In the genomic region with DNA sequence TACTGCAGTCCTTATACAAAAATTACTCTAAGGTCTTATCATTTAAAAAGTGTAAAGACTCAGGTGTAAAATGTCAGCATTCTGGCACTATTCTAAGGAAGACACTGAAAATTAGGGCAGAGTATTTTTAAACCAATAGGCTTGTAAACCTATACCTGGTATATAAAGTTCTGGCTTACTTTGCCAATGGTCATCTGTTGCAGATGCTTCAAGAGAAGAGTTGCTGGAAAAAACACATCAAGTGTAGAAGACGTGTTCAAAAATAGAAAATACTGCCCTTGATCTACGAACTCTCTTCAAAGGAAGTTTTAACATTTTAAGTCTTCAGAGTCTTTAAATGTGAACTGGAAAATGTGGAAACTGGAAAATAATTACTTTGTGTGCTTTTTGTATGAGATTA, we compare ENCODE assay signal across 11 cellular contexts. TPM values are rescaled to one million over a fixed set of nuclear protein-coding genes. Genes with fewer than 3 reads are reported as not detected.
DNase-seq lines count a peak whose midpoint lies in the region; ATAC-seq and TF ChIP-seq lines count a peak whose summit lies in the region.
"Had no signal": no experiment of that assay in that cellular context is flagged by ENCODE, and none has a peak within 500 bp of the region (broad histone marks: within the 10 kb centered on the region; RNA-seq: fewer than 3 reads in every experiment).

No MANE protein-coding gene starts in this region.

- TF ChIP-seq POLR2A in right lobe of liver (IDR thresholded peaks at IDR 0.05), result no peak

- peaks cover 68% of the 10 kb centered on the region for H3K4me1 Mint-ChIP-seq in activated naive CD4-positive, alpha-beta T cell treated with anti-CD3 and anti-CD28 coated beads, Interleukin-2, amount 50 U/mL, for 24 hours
- peaks cover 59% of the 10 kb centered on the region for H3K4me1 Mint-ChIP-seq in activated T-helper 1 cell treated with anti-CD3 and anti-CD28 coated beads, Interleukin-12 subunit alpha, Interleukin-12 subunit beta, Interleukin-2, Interleukin-4 antibody, amounts not matched to agents 30 ng/mL and 10 ng/mL and 1 ng/mL, durations not matched to agents 14 hours and 24 hours and 36 hours (ENCODE audit: low read depth)

- ATAC-seq in activated naive CD4-positive, alpha-beta T cell treated with anti-CD3 and anti-CD28 coated beads, Interleukin-2, amount 50 U/mL, for 72 hours, result no peak
- ATAC-seq in right lobe of liver (no peak), thoracic aorta (ENCODE audit: insufficient number of reproducible peaks, low FRiP score, low read depth) (no peak), GM18870 (IDR thresholded peaks at IDR 0.05; ENCODE audit: unreplicated experiment) (no peak)
- ATAC-seq: HCT116 had no signal

- H3K27ac ChIP-seq in right lobe of liver, result peak overlapping the region; percentile 61 to 76 (median 66)
- no peak overlapping the region for H3K27ac ChIP-seq in thoracic aorta

- no peaks in the 10 kb centered on the region for H3K36me3 ChIP-seq in right lobe of liver
- no peaks in the 10 kb centered on the region for H3K36me3 ChIP-seq in thoracic aorta

- peaks cover 2% of the 10 kb centered on the region for H3K36me3 Mint-ChIP-seq in activated naive CD4-positive, alpha-beta T cell treated with anti-CD3 and anti-CD28 coated beads, Interleukin-2, amount 50 U/mL, for 24 hours
- H3K36me3 Mint-ChIP-seq in activated naive CD4-positive, alpha-beta T cell treated with anti-CD3 and anti-CD28 coated beads, Interleukin-2, amount 50 U/mL, for 72 hours, result no peaks in the 10 kb centered on the region
- peaks cover 9% of the 10 kb centered on the region for H3K36me3 Mint-ChIP-seq in activated T-helper 1 cell treated with anti-CD3 and anti-CD28 coated beads, Interleukin-12 subunit alpha, Interleukin-12 subunit beta, Interleukin-2, Interleukin-4 antibody, amounts not matched to agents 30 ng/mL and 10 ng/mL and 1 ng/mL, durations not matched to agents 14 hours and 24 hours and 36 hours (ENCODE audit: low read depth)

- no peaks in the 10 kb centered on the region for H3K27me3 ChIP-seq in right lobe of liver
- H3K27me3 ChIP-seq in thoracic aorta (replicated peaks; ENCODE audit: insufficient read depth), result no peaks in the 10 kb centered on the region

- WGBS in right lobe of liver (ENCODE audit: insufficient coverage, low coverage, low lambda C conversion rate, missing lambda C conversion rate), result 15% methylated on average over 2 of the region's 2 CpGs

- H3K4me3 ChIP-seq in right lobe of liver (peak overlapping the region; percentile 28 to 58 (median 42)), thoracic aorta (peak overlapping the region; percentile 74)

- no peaks in the 10 kb centered on the region for H3K27me3 Mint-ChIP-seq in activated naive CD4-positive, alpha-beta T cell treated with anti-CD3 and anti-CD28 coated beads, Interleukin-2, amount 50 U/mL, for 24 hours
- H3K27me3 Mint-ChIP-seq in activated T-helper 1 cell treated with anti-CD3 and anti-CD28 coated beads, Interleukin-12 subunit alpha, Interleukin-12 subunit beta, Interleukin-2, Interleukin-4 antibody, amounts not matched to agents 30 ng/mL and 10 ng/mL and 1 ng/mL, durations not matched to agents 14 hours and 24 hours and 36 hours (ENCODE audit: insufficient read depth), result no peaks in the 10 kb centered on the region

- peak overlapping the region; percentile 88 for H3K4me3 Mint-ChIP-seq in activated naive CD4-positive, alpha-beta T cell treated with anti-CD3 and anti-CD28 coated beads, Interleukin-2, amount 50 U/mL, for 24 hours
- peak overlapping the region; percentile 85 for H3K4me3 Mint-ChIP-seq in activated T-helper 1 cell treated with anti-CD3 and anti-CD28 coated beads, Interleukin-12 subunit alpha, Interleukin-12 subunit beta, Interleukin-2, Interleukin-4 antibody, amounts not matched to agents 30 ng/mL and 10 ng/mL and 1 ng/mL, durations not matched to agents 14 hours and 24 hours and 36 hours

- H3K4me1 ChIP-seq in right lobe of liver (peaks cover 0 to 30% (median 4%) of the 10 kb centered on the region in 4 donors), thoracic aorta (ENCODE audit: control insufficient read depth in 1 of 2, low read depth in 2 of 2) (peaks cover 10 to 14% of the 10 kb centered on the region in 2 donors)

- H3K9me3 Mint-ChIP-seq in activated naive CD4-positive, alpha-beta T cell treated with anti-CD3 and anti-CD28 coated beads, Interleukin-2, amount 50 U/mL, for 24 hours, result no peaks in the 10 kb centered on the region
- H3K9me3 Mint-ChIP-seq in activated naive CD4-positive, alpha-beta T cell treated with anti-CD3 and anti-CD28 coated beads, Interleukin-2, amount 50 U/mL, for 72 hours, result no peaks in the 10 kb centered on the region
- H3K9me3 Mint-ChIP-seq in activated T-helper 1 cell treated with anti-CD3 and anti-CD28 coated beads, Interleukin-12 subunit alpha, Interleukin-12 subunit beta, Interleukin-2, Interleukin-4 antibody, amounts not matched to agents 30 ng/mL and 10 ng/mL and 1 ng/mL, durations not matched to agents 14 hours and 24 hours and 36 hours, result no peaks in the 10 kb centered on the region

- no peak for DNase-seq in activated naive CD4-positive, alpha-beta T cell treated with anti-CD3 and anti-CD28 coated beads, Interleukin-2, amount 50 U/mL, for 72 hours (ENCODE audit: low spot score in 2 of 2)
- DNase-seq in activated T-helper 1 cell treated with anti-CD3 and anti-CD28 coated beads, Interleukin-12 subunit alpha, Interleukin-12 subunit beta, Interleukin-2, Interleukin-4 antibody, amounts not matched to agents 30 ng/mL and 10 ng/mL and 1 ng/mL, durations not matched to agents 14 hours and 24 hours and 36 hours (ENCODE audit: low spot score), result no peak
- DNase-seq in right lobe of liver, result no peak
- DNase-seq in thoracic aorta (ENCODE audit: low spot score), result no peak
- no peak for DNase-seq in NCI-H2029 (lab: John Stamatoyannopoulos, UW)
- DNase-seq in DMS53 (lab: John Stamatoyannopoulos, UW), result no peak
- DNase-seq: NCI-H2227 treated with DMSO at 0.1 percent for 48 hours, SW 1271 had no signal

- intact Hi-C loops in activated T-helper 1 cell treated with anti-CD3 and anti-CD28 coated beads, Interleukin-12 subunit alpha, Interleukin-12 subunit beta, Interleukin-2, Interleukin-4 antibody, amounts not matched to agents 30 ng/mL and 10 ng/mL and 1 ng/mL, durations not matched to agents 14 hours and 24 hours and 36 hours (cut with micrococcal nuclease), result loop anchor here (1.0 kb wide), 5 partner anchors 12 to 146 kb away; a partner anchor contains a TSS
- intact Hi-C loops in right lobe of liver (cut with DNase I), result no loop called here

- peak overlapping the region; percentile 69 for H3K27ac Mint-ChIP-seq in activated naive CD4-positive, alpha-beta T cell treated with anti-CD3 and anti-CD28 coated beads, Interleukin-2, amount 50 U/mL, for 24 hours
- H3K27ac Mint-ChIP-seq in activated naive CD4-positive, alpha-beta T cell treated with anti-CD3 and anti-CD28 coated beads, Interleukin-2, amount 50 U/mL, for 72 hours, result no peak overlapping the region
- H3K27ac Mint-ChIP-seq in activated T-helper 1 cell treated with anti-CD3 and anti-CD28 coated beads, Interleukin-12 subunit alpha, Interleukin-12 subunit beta, Interleukin-2, Interleukin-4 antibody, amounts not matched to agents 30 ng/mL and 10 ng/mL and 1 ng/mL, durations not matched to agents 14 hours and 24 hours and 36 hours, result peak overlapping the region; percentile 72

- no peak for TF ChIP-seq CTCF in right lobe of liver (IDR thresholded peaks at IDR 0.05)
- TF ChIP-seq CTCF in thoracic aorta (IDR thresholded peaks at IDR 0.05), result no peak

- H3K9me3 ChIP-seq in right lobe of liver, result no peaks in the 10 kb centered on the region
- H3K9me3 ChIP-seq in thoracic aorta, result no peaks in the 10 kb centered on the region

RNA-seq across cellular contexts. Expression of a gene that starts 23.9 kb away (rescaled TPM):
- 10 to 100 TPM; 37.9 to 53.5 TPM for total RNA-seq in activated naive CD4-positive, alpha-beta T cell treated with anti-CD3 and anti-CD28 coated beads, Interleukin-2, amount 50 U/mL, for 72 hours
- total RNA-seq in activated T-helper 1 cell treated with anti-CD3 and anti-CD28 coated beads, Interleukin-12 subunit alpha, Interleukin-12 subunit beta, Interleukin-2, Interleukin-4 antibody, amounts not matched to agents 30 ng/mL and 10 ng/mL and 1 ng/mL, durations not matched to agents 14 hours and 24 hours and 36 hours, result 36.2 and 43.9 TPM in 2 replicates
- total RNA-seq in right lobe of liver (10 to 100 TPM in 3 of 6 experiments, 1 to 10 TPM in 3; 7.7 to 26.7 (median 11.0) TPM), thoracic aorta (10 to 100 TPM; 14.5 to 22.2 TPM)

Comparison
In these comparisons a context has a peak if more than half of its experiments do, and no peak if none do; other contexts are left out.
1. H3K27ac Mint-ChIP-seq: peak in activated naive CD4-positive, alpha-beta T cell treated with anti-CD3 and anti-CD28 coated beads, Interleukin-2, amount 50 U/mL, for 24 hours (single experiment) and activated T-helper 1 cell treated with anti-CD3 and anti-CD28 coated beads, Interleukin-12 subunit alpha, Interleukin-12 subunit beta, Interleukin-2, Interleukin-4 antibody, amounts not matched to agents 30 ng/mL and 10 ng/mL and 1 ng/mL, durations not matched to agents 14 hours and 24 hours and 36 hours (single experiment); none in activated naive CD4-positive, alpha-beta T cell treated with anti-CD3 and anti-CD28 coated beads, Interleukin-2, amount 50 U/mL, for 72 hours (0 of 2).
2. H3K27ac ChIP-seq: peak in right lobe of liver (3 of 3); none in thoracic aorta (0 of 2).